In the genomic region with DNA sequence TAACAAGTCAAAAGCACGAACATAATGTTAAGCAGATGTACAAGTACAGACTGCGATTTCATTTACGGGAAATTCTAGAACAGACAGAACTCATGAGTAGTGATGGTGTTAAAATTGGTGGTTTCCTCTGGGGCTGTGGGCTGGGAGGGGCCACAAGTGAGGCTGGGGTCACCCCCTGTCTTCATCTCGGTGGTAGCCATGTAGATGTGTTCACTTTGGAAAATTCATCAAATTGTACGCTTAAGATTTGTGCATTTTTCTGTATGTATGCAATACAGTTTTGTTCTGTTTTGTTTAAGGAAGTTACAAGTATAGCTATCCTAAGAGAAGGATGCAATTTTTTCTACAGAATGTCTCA, we compare ENCODE assay signal across 8 cellular contexts. TPM values are rescaled to one million over a fixed set of nuclear protein-coding genes. Genes with fewer than 3 reads are reported as not detected.
DNase-seq lines count a peak whose midpoint lies in the region; ATAC-seq lines count a peak whose summit lies in the region.

No MANE protein-coding gene starts in this region.

- peak overlapping the region; percentile 28 for H3K4me3 ChIP-seq in iPS-11a (ENCODE audit: low read depth, low read length)

- peaks cover 9% of the 10 kb centered on the region for H3K36me3 Mint-ChIP-seq in activated CD4-positive, alpha-beta T cell treated with anti-CD3 and anti-CD28 coated beads for 36 hours (ENCODE audit: low read depth)
- H3K36me3 Mint-ChIP-seq in activated CD4-positive, alpha-beta memory T cell treated with anti-CD3 and anti-CD28 coated beads, Interleukin-2, amount 10 ng/mL, durations not matched to agents 7 days and 5 days (ENCODE audit: low read depth), result peaks cover 14% of the 10 kb centered on the region

- peak overlapping the region; percentile 97 for H3K27ac Mint-ChIP-seq in activated CD4-positive, alpha-beta T cell treated with anti-CD3 and anti-CD28 coated beads for 36 hours
- peak overlapping the region; percentile 86 for H3K27ac Mint-ChIP-seq in activated CD4-positive, alpha-beta memory T cell treated with anti-CD3 and anti-CD28 coated beads, Interleukin-2, amount 10 ng/mL, durations not matched to agents 7 days and 5 days

- H3K4me1 Mint-ChIP-seq in activated CD4-positive, alpha-beta T cell treated with anti-CD3 and anti-CD28 coated beads for 36 hours, result peaks cover 36% of the 10 kb centered on the region
- H3K4me1 Mint-ChIP-seq in activated CD4-positive, alpha-beta memory T cell treated with anti-CD3 and anti-CD28 coated beads, Interleukin-2, amount 10 ng/mL, durations not matched to agents 7 days and 5 days, result peaks cover 32% of the 10 kb centered on the region

- intact Hi-C loops in activated CD4-positive, alpha-beta T cell treated with anti-CD3 and anti-CD28 coated beads for 36 hours (cut with DNase I, micrococcal nuclease), result loop anchor here (1.0 to 10.0 kb wide), 13 partner anchors 17 to 753 kb away; a partner anchor contains a TSS

- no peaks in the 10 kb centered on the region for H3K27me3 Mint-ChIP-seq in activated CD4-positive, alpha-beta T cell treated with anti-CD3 and anti-CD28 coated beads for 36 hours
- no peaks in the 10 kb centered on the region for H3K27me3 Mint-ChIP-seq in activated CD4-positive, alpha-beta memory T cell treated with anti-CD3 and anti-CD28 coated beads, Interleukin-2, amount 10 ng/mL, durations not matched to agents 7 days and 5 days

- H3K4me3 Mint-ChIP-seq in activated CD4-positive, alpha-beta T cell treated with anti-CD3 and anti-CD28 coated beads for 36 hours, result peak overlapping the region; percentile 99
- H3K4me3 Mint-ChIP-seq in activated CD4-positive, alpha-beta memory T cell treated with anti-CD3 and anti-CD28 coated beads, Interleukin-2, amount 10 ng/mL, durations not matched to agents 7 days and 5 days, result peak overlapping the region; percentile 80

- H3K9me3 Mint-ChIP-seq in activated CD4-positive, alpha-beta T cell treated with anti-CD3 and anti-CD28 coated beads for 36 hours (ENCODE audit: low read depth), result no peaks in the 10 kb centered on the region
- H3K9me3 Mint-ChIP-seq in activated CD4-positive, alpha-beta memory T cell treated with anti-CD3 and anti-CD28 coated beads, Interleukin-2, amount 10 ng/mL, durations not matched to agents 7 days and 5 days, result no peaks in the 10 kb centered on the region

- H3K27ac ChIP-seq in substantia nigra (ENCODE audit: low read depth, low read length, poor library complexity, severe bottlenecking), result peak overlapping the region; percentile 74

- no peak for DNase-seq in activated CD4-positive, alpha-beta T cell treated with anti-CD3 and anti-CD28 coated beads for 36 hours
- DNase-seq in activated CD4-positive, alpha-beta T cell treated with anti-CD3 and anti-CD28 coated beads for 4 hours, result no peak
- no peak for DNase-seq in activated CD4-positive, alpha-beta memory T cell treated with anti-CD3 and anti-CD28 coated beads, Interleukin-2, amount 10 ng/mL, durations not matched to agents 7 days and 5 days
- no peak for DNase-seq in substantia nigra (lab: John Stamatoyannopoulos, UW)
- DNase-seq in NCI-H345 (lab: John Stamatoyannopoulos, UW), result no peak
- no peak for DNase-seq in islet precursor cell
- no peak for DNase-seq in NCI-H1092 (lab: John Stamatoyannopoulos, UW)

- CTCF ChIA-PET in activated CD4-positive, alpha-beta T cell treated with anti-CD3 and anti-CD28 coated beads for 36 hours (lab: Charles Lee), result interaction anchor here (0.8 to 1.3 kb wide), 4 partner anchors 7 to 216 kb away, joined by 3 to 7 read pairs (median 4); no protein-coding TSS in a partner anchor
- CTCF ChIA-PET in activated CD4-positive, alpha-beta memory T cell treated with anti-CD3 and anti-CD28 coated beads, Interleukin-2, amount 10 ng/mL, durations not matched to agents 7 days and 5 days (lab: Charles Lee), result interaction anchor here (1.3 to 1.8 kb wide), 3 partner anchors 17 to 213 kb away, joined by 3 to 6 read pairs (median 5); no protein-coding TSS in a partner anchor

- peak; percentile 19 for ATAC-seq in activated CD4-positive, alpha-beta T cell treated with anti-CD3 and anti-CD28 coated beads for 36 hours

- POLR2A ChIA-PET in activated CD4-positive, alpha-beta T cell treated with anti-CD3 and anti-CD28 coated beads for 36 hours (lab: Charles Lee), result no interaction called here
- POLR2A ChIA-PET in activated CD4-positive, alpha-beta memory T cell treated with anti-CD3 and anti-CD28 coated beads, Interleukin-2, amount 10 ng/mL, durations not matched to agents 7 days and 5 days (lab: Charles Lee), result interaction anchor here (0.7 to 2.7 kb wide), 11 partner anchors 10 to 529 kb away, joined by 3 to 13 read pairs (median 3); a partner anchor contains a TSS

RNA-seq across cellular contexts. Expression of a gene that starts 0.5 kb away (rescaled TPM):
- 10 to 100 TPM; 56.0 to 69.9 TPM for total RNA-seq in activated CD4-positive, alpha-beta T cell treated with anti-CD3 and anti-CD28 coated beads for 36 hours
- 10 to 100 TPM; 76.5 to 81.0 TPM for total RNA-seq in activated CD4-positive, alpha-beta memory T cell treated with anti-CD3 and anti-CD28 coated beads, Interleukin-2, amount 10 ng/mL, durations not matched to agents 7 days and 5 days

RNA-seq across cellular contexts. Expression of a gene that starts 44.4 kb away (rescaled TPM):
- total RNA-seq in activated CD4-positive, alpha-beta T cell treated with anti-CD3 and anti-CD28 coated beads for 36 hours, result 10 to 100 TPM; 19.2 to 22.8 TPM
- total RNA-seq in activated CD4-positive, alpha-beta memory T cell treated with anti-CD3 and anti-CD28 coated beads, Interleukin-2, amount 10 ng/mL, durations not matched to agents 7 days and 5 days, result 10 to 100 TPM; 33.1 to 35.3 TPM
